ENCODE assay signal across 20 cellular contexts in genomic region chr3:158710601-158711000, GRCh38. TPM values are rescaled to one million over a fixed set of nuclear protein-coding genes. Genes with fewer than 3 reads are reported as not detected.
"Had no signal": no experiment of that assay in that cellular context is flagged by ENCODE, and none has a peak within 500 bp of the region (broad histone marks: within the 10 kb centered on the region; RNA-seq: fewer than 3 reads in every experiment).

No MANE protein-coding gene starts in this region.

- H3K4me3 Mint-ChIP-seq: activated CD8-positive, alpha-beta memory T cell treated with anti-CD3 and anti-CD28 coated beads, Interleukin-2, amount 10 ng/mL, durations not matched to agents 7 days and 5 days; activated naive CD8-positive, alpha-beta T cell; brain; effector memory CD8-positive, alpha-beta T cell; stimulated activated naive B cell treated with anti-CD40 and anti-IgM and Interleukin-4, amounts not matched to agents 10 μg/mL and 1 μg/mL and 100 μg/mL, for 72 hours; T-cell had no signal

- H3K27me3 Mint-ChIP-seq: activated CD8-positive, alpha-beta memory T cell treated with anti-CD3 and anti-CD28 coated beads, Interleukin-2, amount 10 ng/mL, durations not matched to agents 7 days and 5 days; activated naive CD8-positive, alpha-beta T cell; brain; effector memory CD8-positive, alpha-beta T cell; naive B cell; stimulated activated naive B cell treated with anti-CD40 and anti-IgM and Interleukin-4, amounts not matched to agents 10 μg/mL and 1 μg/mL and 100 μg/mL, for 72 hours; T-cell had no signal

- H3K27ac ChIP-seq: epithelial cell of prostate, gastroesophageal sphincter had no signal

- ATAC-seq: activated CD8-positive, alpha-beta memory T cell treated with anti-CD3 and anti-CD28 coated beads, Interleukin-2, amount 10 ng/mL, durations not matched to agents 7 days and 5 days; effector memory CD8-positive, alpha-beta T cell; gastroesophageal sphincter; stimulated activated naive B cell treated with anti-CD40 and anti-IgM and Interleukin-4, amounts not matched to agents 10 μg/mL and 1 μg/mL and 100 μg/mL, for 72 hours; T-cell had no signal

- H3K9me3 Mint-ChIP-seq: brain; effector memory CD8-positive, alpha-beta T cell; naive B cell; stimulated activated naive B cell treated with anti-CD40 and anti-IgM and Interleukin-4, amounts not matched to agents 10 μg/mL and 1 μg/mL and 100 μg/mL, for 72 hours; T-cell had no signal

- H3K9me3 ChIP-seq: gastroesophageal sphincter, tibial artery had no signal

- DNase-seq: activated CD4-positive, alpha-beta T cell treated with anti-CD3 and anti-CD28 coated beads, Interleukin-2, amount 50 U/mL, for 48 hours; activated CD4-positive, CD25-positive, alpha-beta regulatory T cell treated with anti-CD3 and anti-CD28 coated beads, Interleukin-2, amount 50 U/mL, for 72 hours; activated CD8-positive, alpha-beta memory T cell treated with anti-CD3 and anti-CD28 coated beads, Interleukin-2, amount 10 ng/mL, durations not matched to agents 7 days and 5 days; activated effector memory CD4-positive, alpha-beta T cell treated with anti-CD3 and anti-CD28 coated beads, Interleukin-2, amount 50 U/mL, for 16 hours; activated T-cell treated with anti-CD3 and anti-CD28 coated beads, Interleukin-2, amount 50 U/mL, for 1 hour; amniotic stem cell; dermis blood vessel endothelial cell; effector memory CD8-positive, alpha-beta T cell; mammary epithelial cell; naive B cell; stimulated activated CD4-positive, alpha-beta T cell treated with anti-CD3 and anti-CD28 coated beads, Interleukin-2, amount 100 ng/mL, for 48 hours; stimulated activated naive B cell treated with anti-CD40 and anti-IgM and Interleukin-4, amounts not matched to agents 10 μg/mL and 1 μg/mL and 100 μg/mL, for 72 hours; T-cell; T-helper 9 cell; tibial artery had no signal

- H3K4me3 ChIP-seq: gastroesophageal sphincter, tibial artery had no signal

- H3K27me3 ChIP-seq: gastroesophageal sphincter, tibial artery had no signal

- H3K27ac Mint-ChIP-seq: activated CD8-positive, alpha-beta memory T cell treated with anti-CD3 and anti-CD28 coated beads, Interleukin-2, amount 10 ng/mL, durations not matched to agents 7 days and 5 days; activated naive CD8-positive, alpha-beta T cell; brain; effector memory CD8-positive, alpha-beta T cell; stimulated activated naive B cell treated with anti-CD40 and anti-IgM and Interleukin-4, amounts not matched to agents 10 μg/mL and 1 μg/mL and 100 μg/mL, for 72 hours; T-cell had no signal

RNA-seq across cellular contexts. Expression of gene RARRES1, which starts 21.7 kb away (rescaled TPM):
- total RNA-seq: activated CD8-positive, alpha-beta memory T cell treated with anti-CD3 and anti-CD28 coated beads, Interleukin-2, amount 10 ng/mL, durations not matched to agents 7 days and 5 days; mononuclear cell; T-cell had no signal
